Comparison of ENCODE assay signal across 4 cellular contexts in the genomic region with DNA sequence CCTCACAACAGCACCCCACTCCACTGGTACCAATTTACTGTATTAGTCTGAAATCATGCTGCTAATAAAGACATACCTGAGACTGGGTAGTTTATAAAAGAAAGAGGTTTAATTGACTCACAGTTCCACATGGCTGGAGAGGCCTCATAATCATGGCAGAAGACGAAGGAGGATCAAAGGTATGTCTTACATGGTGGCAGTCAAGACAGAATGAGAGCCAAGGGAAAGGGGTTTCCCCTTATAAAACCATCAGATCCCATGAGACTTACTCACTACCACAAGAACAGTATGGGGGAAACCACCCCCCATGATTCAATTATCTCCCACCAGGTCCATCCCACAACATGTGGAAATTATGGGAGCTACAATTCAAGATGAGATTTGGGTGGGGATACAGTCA. TPM values are rescaled to one million over a fixed set of nuclear protein-coding genes. Genes with fewer than 3 reads are reported as not detected.
"Had no signal": no experiment of that assay in that cellular context is flagged by ENCODE, and none has a peak within 500 bp of the region (broad histone marks: within the 10 kb centered on the region; RNA-seq: fewer than 3 reads in every experiment).

No MANE protein-coding gene starts in this region.

RNA-seq across cellular contexts. Expression of gene ARMC3, which starts 18.2 kb away (rescaled TPM):
- total RNA-seq: HepG2, HT-29, HT1080, IMR-90 had no signal
